1 cellular context compared by ENCODE assay signal in the genomic region with DNA sequence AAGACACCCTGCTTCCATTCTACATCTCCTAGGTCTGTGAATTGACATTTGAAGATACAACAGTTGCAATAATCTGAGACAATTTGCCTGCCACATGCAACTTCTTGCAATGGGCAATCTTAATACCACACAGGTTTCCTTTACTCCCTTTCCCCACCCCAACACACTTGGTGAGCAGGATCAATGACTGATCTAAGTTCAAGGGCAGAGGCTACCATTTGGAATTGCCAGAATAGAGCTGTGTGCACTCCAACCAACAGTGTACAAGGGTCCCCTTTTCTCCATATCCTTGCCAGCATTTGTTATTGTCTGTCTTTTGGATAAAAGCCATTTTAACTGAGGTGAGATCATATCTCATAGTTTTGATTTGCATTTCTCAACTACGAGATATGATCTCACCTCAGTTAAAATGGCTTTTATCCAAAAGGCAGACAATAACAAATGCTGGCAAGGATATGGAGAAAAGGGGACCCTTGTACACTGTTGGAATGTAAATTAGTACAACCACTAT.
TF ChIP-seq lines count a peak whose summit lies in the region.

No MANE protein-coding gene starts in this region.

TF ChIP-seq in SK-N-SH treated with all-trans-retinoic acid at 6 μM for 48 hours, 23 proteins besides CTCF, POLR2A, EP300 and RAD21 (continued from another document):
- TF ChIP-seq PATZ1 (CRISPR knock-in tag; IDR thresholded peaks at IDR 0.05; ENCODE audit: borderline replicate concordance) (no peak), TCF4 (CRISPR knock-in tag; IDR thresholded peaks at IDR 0.05; ENCODE audit: borderline replicate concordance) (no peak)
